ENCODE assay signal across 1 cellular context in genomic region chr20:25864326-25864970, GRCh38.
TF ChIP-seq lines count a peak whose summit lies in the region.

No MANE protein-coding gene starts in this region.

TF ChIP-seq in WTC11, 78 proteins besides CTCF, POLR2A, EP300 and RAD21 (continued from another document):
- no peak for TF ChIP-seq PRDM15 (CRISPR knock-in tag; IDR thresholded peaks at IDR 0.05)
- no peak for TF ChIP-seq ERG (CRISPR knock-in tag; IDR thresholded peaks at IDR 0.05)
- TF ChIP-seq ARID4B (CRISPR knock-in tag; IDR thresholded peaks at IDR 0.05; ENCODE audit: borderline replicate concordance), result no peak
- TF ChIP-seq KAT7 (CRISPR knock-in tag; IDR thresholded peaks at IDR 0.05; ENCODE audit: borderline replicate concordance), result no peak
- no peak for TF ChIP-seq ATF6 (CRISPR knock-in tag; IDR thresholded peaks at IDR 0.05)
- TF ChIP-seq NFE2L1 (CRISPR knock-in tag; IDR thresholded peaks at IDR 0.05), result no peak
- TF ChIP-seq MAX (CRISPR knock-in tag; IDR thresholded peaks at IDR 0.05), result no peak
